Comparison of ENCODE assay signal across 3 cellular contexts in genomic region chr6:104993576-104993975, GRCh38. TPM values are rescaled to one million over a fixed set of nuclear protein-coding genes. Genes with fewer than 3 reads are reported as not detected.
"Had no signal": no experiment of that assay in that cellular context is flagged by ENCODE, and none has a peak within 500 bp of the region (broad histone marks: within the 10 kb centered on the region; RNA-seq: fewer than 3 reads in every experiment).

No MANE protein-coding gene starts in this region.

RNA-seq across cellular contexts. Expression of gene LIN28B, which starts 36.7 kb away (rescaled TPM):
- total RNA-seq: LHCN-M2, MCF 10A, NCI-H460 had no signal
